In the genomic region with DNA sequence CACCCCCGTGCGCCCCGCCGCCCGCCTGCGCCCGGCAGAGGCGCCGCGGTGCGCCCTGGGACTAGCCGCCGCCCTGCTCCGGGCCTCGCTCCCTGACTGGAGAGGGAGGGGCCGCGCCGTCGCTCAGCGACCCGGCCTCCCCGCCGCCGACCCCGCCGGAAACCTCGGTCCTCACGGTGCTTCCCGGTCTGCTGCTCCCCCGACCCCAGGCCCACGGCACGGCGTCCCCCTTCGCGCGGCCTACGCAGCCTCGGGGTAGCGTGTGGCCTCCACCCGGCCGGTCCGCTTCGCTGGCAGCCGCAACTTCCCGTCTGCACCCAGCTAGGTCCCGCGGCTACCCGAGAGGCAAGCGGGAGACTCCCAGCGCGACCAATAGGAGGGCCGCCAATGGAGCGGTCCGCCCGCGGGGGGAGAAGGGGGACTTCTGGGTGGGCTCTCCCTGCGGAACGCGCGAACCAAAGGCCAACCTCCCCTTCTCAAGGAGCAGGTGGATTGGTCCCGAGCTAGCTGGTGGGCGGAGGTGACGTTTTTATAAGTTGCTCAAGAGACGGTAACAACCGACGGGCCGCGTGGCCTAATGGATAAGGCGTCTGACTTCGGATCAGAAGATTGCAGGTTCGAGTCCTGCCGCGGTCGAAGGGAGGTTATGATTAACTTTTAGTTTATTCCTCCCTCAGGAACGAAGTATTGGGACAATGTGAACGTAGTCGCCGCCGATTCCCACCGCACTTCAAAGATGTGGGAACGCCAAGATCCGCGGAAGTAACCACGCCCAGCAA, we compare ENCODE assay signal across 8 cellular contexts. TPM values are rescaled to one million over a fixed set of nuclear protein-coding genes. Genes with fewer than 3 reads are reported as not detected.
DNase-seq lines count a peak whose midpoint lies in the region; ATAC-seq and TF ChIP-seq lines count a peak whose summit lies in the region.

TSS of gene POLG (minus strand) at position 315 of the 779 bp plus-strand sequence. CDS start 1,070 bp downstream, outside the sequence.

- POLR2A ChIA-PET in GM10248 (lab: Yijun Ruan, JAX) = no interaction called here

- H3K9me3 Mint-ChIP-seq in activated naive CD8-positive, alpha-beta T cell (ENCODE audit: low read depth) = no peaks in the 10 kb centered on the region

- H3K4me1 Mint-ChIP-seq in activated naive CD8-positive, alpha-beta T cell (ENCODE audit: low read depth) = peaks cover 49% of the 10 kb centered on the region

- H3K27ac ChIP-seq in temporal lobe (ENCODE audit: low read depth, low read length) = peak within 1 kb of the TSS; percentile 74

- DNase-seq in GM10248 (ENCODE audit: extremely low spot score) (peak; percentile 98), NCI-H1105 (lab: John Stamatoyannopoulos, UW) (peak; percentile 89), SKM-1 treated with dmso at 0.1 percent for 144 hours (lab: John Stamatoyannopoulos, UW; ENCODE audit: unreplicated experiment) (peak; percentile 97), glomerular endothelial cell (ENCODE audit: extremely low read depth, low read depth, low spot score) (peak; percentile 95), occipital lobe (lab: John Stamatoyannopoulos, UW) (peak; percentile 98)

- peaks cover 8% of the 10 kb centered on the region for H3K36me3 Mint-ChIP-seq in activated naive CD8-positive, alpha-beta T cell

- no peak for TF ChIP-seq CTCF in GM10248 (IDR thresholded peaks at IDR 0.05; ENCODE audit: control extremely low read depth, extremely low read depth, low read depth, missing control alignments)

- H3K27me3 Mint-ChIP-seq in activated naive CD8-positive, alpha-beta T cell = no peaks in the 10 kb centered on the region

- CTCF ChIA-PET in GM10248 (lab: Yijun Ruan, JAX) = interaction anchor here (1.1 to 7.7 kb wide), 5 partner anchors 24 to 138 kb away, joined by 3 to 71 read pairs (median 5); no protein-coding TSS in a partner anchor

- H3K27ac Mint-ChIP-seq in activated naive CD8-positive, alpha-beta T cell = peak within 1 kb of the TSS; percentile 96

- H3K4me3 Mint-ChIP-seq in activated naive CD8-positive, alpha-beta T cell = peak within 1 kb of the TSS; percentile 84

- ATAC-seq in HG02623 (IDR thresholded peaks at IDR 0.05; ENCODE audit: unreplicated experiment) = peak; percentile 91

RNA-seq across cellular contexts. Expression of gene POLG, which starts in this region (rescaled TPM):
- total RNA-seq in glomerular endothelial cell (80.5 and 82.3 TPM in 2 replicates), occipital lobe (38.4 TPM), temporal lobe (27.5 TPM)

Comparison
In these comparisons a context has a peak if more than half of its experiments do, and no peak if none do; other contexts are left out.
1. Peak in every context shown above with its lines: DNase-seq, ATAC-seq and H3K27ac ChIP-seq.